In genomic region chr15:77844798-77845446, GRCh38 we compare ENCODE assay signal across 19 cellular contexts.
A peak's percentile ranks its signal among the peaks of the same experiment; 100 is the strongest.
DNase-seq lines count a peak whose midpoint lies in the region; ATAC-seq, FAIRE-seq and TF ChIP-seq lines count a peak whose summit lies in the region.
"Had no signal": no experiment of that assay in that cellular context is flagged by ENCODE, and none has a peak within 500 bp of the region (broad histone marks: within the 10 kb centered on the region; RNA-seq: fewer than 3 reads in every experiment).

No MANE protein-coding gene starts in this region.

- H3K9ac ChIP-seq in endodermal cell (ENCODE audit: extremely low read depth, low read length, poor library complexity, severe bottlenecking) = no peak overlapping the region
- H3K9ac ChIP-seq: BLaER1 treated with 17β-estradiol and CSF1 and Interleukin-3, amounts not matched to agents 10 nM and 100 nM; GM23248 had no signal

- no peak for FAIRE-seq in GM12891 (lab: Jason Lieb, UNC)
- FAIRE-seq: D721Med had no signal

- DNase-seq in CD1c-positive myeloid dendritic cell (ENCODE audit: extremely low spot score) = peak; percentile 51
- DNase-seq in GM12891 (ENCODE audit: insufficient read length, low spot score) = no peak
- peak; percentile 42 for DNase-seq in NAMALWA (ENCODE audit: low spot score)
- peak; percentile 17 for DNase-seq in endodermal cell
- no peak for DNase-seq in T-helper 1 cell
- DNase-seq in activated gamma-delta T cell (lab: John Stamatoyannopoulos, UW) = no peak
- DNase-seq: DMS79, GM23248, NCI-H1417 treated with DMSO at 0.1 percent for 48 hours, NCI-H187 treated with DMSO at 0.1 percent for 48 hours, NCI-H226, NCI-H526, SHP77, T-cell had no signal

- H3K4me1 Mint-ChIP-seq in endodermal cell = peaks cover 4% of the 10 kb centered on the region
- H3K4me1 Mint-ChIP-seq: T-cell had no signal

- H3K9me3 Mint-ChIP-seq in endodermal cell = peaks cover 27% of the 10 kb centered on the region

- no peaks in the 10 kb centered on the region for H3K9me3 ChIP-seq in endodermal cell (ENCODE audit: control insufficient read depth, low read length)

- H3K27me3 ChIP-seq in endodermal cell (ENCODE audit: control insufficient read depth, insufficient read depth, low read length, poor library complexity, severe bottlenecking) = no peaks in the 10 kb centered on the region
- H3K27me3 ChIP-seq: BLaER1 treated with 17β-estradiol and CSF1 and Interleukin-3, amounts not matched to agents 10 nM and 100 nM had no signal

- H3K4me3 Mint-ChIP-seq in endodermal cell = no peak overlapping the region
- H3K4me3 Mint-ChIP-seq: T-cell had no signal

- no peaks in the 10 kb centered on the region for H3K4me1 ChIP-seq in endodermal cell (ENCODE audit: control insufficient read depth, insufficient read depth, low read length)

- no peak overlapping the region for H3K27ac ChIP-seq in endodermal cell (ENCODE audit: low read depth, low read length)
- H3K27ac ChIP-seq: GM23248 had no signal

- peaks cover 4% of the 10 kb centered on the region for H3K27me3 Mint-ChIP-seq in endodermal cell (ENCODE audit: insufficient read depth)

- no peak for TF ChIP-seq CTCF in endodermal cell (conservative IDR thresholded peaks at IDR 0.05)

- TF ChIP-seq POLR2A in GM12891 (IDR thresholded peaks at IDR 0.05; ENCODE audit: low read depth, low read length) = no peak

- H3K36me3 ChIP-seq in endodermal cell (ENCODE audit: control insufficient read depth, insufficient read depth, low read length) = no peaks in the 10 kb centered on the region
- H3K36me3 ChIP-seq: BLaER1 treated with 17β-estradiol and CSF1 and Interleukin-3, amounts not matched to agents 10 nM and 100 nM had no signal

- no peak overlapping the region for H3K4me3 ChIP-seq in endodermal cell (ENCODE audit: low read length)
- H3K4me3 ChIP-seq: BLaER1 treated with 17β-estradiol and CSF1 and Interleukin-3, amounts not matched to agents 10 nM and 100 nM; GM23248 had no signal

- ATAC-seq in GM18870 (IDR thresholded peaks at IDR 0.05; ENCODE audit: unreplicated experiment) = no peak
- ATAC-seq: HCT116, SK-N-SH treated with all-trans-retinoic acid at 6 μM for 48 hours, T-cell had no signal

- 80 to 83% methylated on average over 3 of the region's 3 CpGs for WGBS in endodermal cell (ENCODE audit: insufficient coverage in 1 of 2, insufficient read length in 1 of 2), 2 experiments

- no peak overlapping the region for H3K27ac Mint-ChIP-seq in endodermal cell
- H3K27ac Mint-ChIP-seq: T-cell had no signal

- no peaks in the 10 kb centered on the region for H3K36me3 Mint-ChIP-seq in endodermal cell (ENCODE audit: low read depth)

TF ChIP-seq in GM12891, 5 proteins besides CTCF, POLR2A, EP300 and RAD21:
- TF ChIP-seq SPI1 (IDR thresholded peaks at IDR 0.05; ENCODE audit: low read depth, low read length) = peak; percentile 44
- no peak for TF ChIP-seq TAF1 (IDR thresholded peaks at IDR 0.05; ENCODE audit: low read depth, low read length)

Comparison
In these comparisons a context has a peak if more than half of its experiments do, and no peak if none do; other contexts are left out.
1. DNase-seq: peak in CD1c-positive myeloid dendritic cell (single experiment), NAMALWA (single experiment) and endodermal cell (single experiment); none in GM12891 (single experiment), T-helper 1 cell (0 of 5) and activated gamma-delta T cell (single experiment).